15 cellular contexts compared by ENCODE assay signal in genomic region chr3:14473411-14473891, GRCh38.
A peak's percentile ranks its signal among the peaks of the same experiment; 100 is the strongest.
DNase-seq lines count a peak whose midpoint lies in the region; ATAC-seq and TF ChIP-seq lines count a peak whose summit lies in the region.
"Had no signal": no experiment of that assay in that cellular context is flagged by ENCODE, and none has a peak within 500 bp of the region (broad histone marks: within the 10 kb centered on the region; RNA-seq: fewer than 3 reads in every experiment).

No MANE protein-coding gene starts in this region.

- H3K9me3 ChIP-seq in liver (ENCODE audit: control insufficient read depth in 4 of 4, low read length in 3 of 4): no peaks in the 10 kb centered on the region
- H3K9me3 ChIP-seq in right lobe of liver: no peaks in the 10 kb centered on the region
- H3K9me3 ChIP-seq in esophagus squamous epithelium: no peaks in the 10 kb centered on the region
- H3K9me3 ChIP-seq: MG63, prostate gland had no signal

- H3K4me1 Mint-ChIP-seq in osteocyte (ENCODE audit: unreplicated experiment): peaks cover 44% of the 10 kb centered on the region
- H3K4me1 Mint-ChIP-seq: activated CD4-positive, alpha-beta T cell treated with anti-CD3 and anti-CD28 coated beads, Interleukin-2, amount 10 ng/mL, durations not matched to agents 7 days and 5 days had no signal

- ATAC-seq in right lobe of liver: no peak
- no peak for ATAC-seq in GM18517 (IDR thresholded peaks at IDR 0.05; ENCODE audit: unreplicated experiment)
- ATAC-seq in HG03378 (IDR thresholded peaks at IDR 0.05; ENCODE audit: unreplicated experiment): no peak

- WGBS in liver: 89% methylated on average over 7 of the region's 7 CpGs
- WGBS in right lobe of liver (ENCODE audit: insufficient coverage, low coverage, low lambda C conversion rate, missing lambda C conversion rate): 75% methylated on average over 7 of the region's 7 CpGs
- WGBS in esophagus squamous epithelium, 2 donors: 60 to 92% methylated on average over 3 to 6 of the region's 7 CpGs

- no peak overlapping the region for H3K4me3 ChIP-seq in liver (ENCODE audit: low read depth in 1 of 3, low read length in 3 of 3)
- no peak overlapping the region for H3K4me3 ChIP-seq in right lobe of liver
- H3K4me3 ChIP-seq in esophagus squamous epithelium: no peak overlapping the region
- H3K4me3 ChIP-seq: coronary artery, MG63, prostate gland had no signal

- peaks cover 21% of the 10 kb centered on the region for H3K36me3 Mint-ChIP-seq in osteocyte (ENCODE audit: unreplicated experiment)

- H3K27ac Mint-ChIP-seq in osteocyte (ENCODE audit: unreplicated experiment): peak overlapping the region; percentile 77

- no peaks in the 10 kb centered on the region for H3K9me3 Mint-ChIP-seq in osteocyte (ENCODE audit: unreplicated experiment)
- H3K9me3 Mint-ChIP-seq: activated CD4-positive, alpha-beta T cell treated with anti-CD3 and anti-CD28 coated beads, Interleukin-2, amount 10 ng/mL, durations not matched to agents 7 days and 5 days had no signal

- H3K27me3 ChIP-seq in liver (ENCODE audit: control insufficient read depth in 4 of 4, insufficient read depth in 4 of 4, low read length in 3 of 4): no peaks in the 10 kb centered on the region
- H3K27me3 ChIP-seq in right lobe of liver: no peaks in the 10 kb centered on the region
- no peaks in the 10 kb centered on the region for H3K27me3 ChIP-seq in esophagus squamous epithelium
- H3K27me3 ChIP-seq: MG63 had no signal

- H3K27ac ChIP-seq in liver (ENCODE audit: low read depth in 1 of 2, low read length in 2 of 2) (no peak overlapping the region), right lobe of liver (no peak overlapping the region), esophagus squamous epithelium (peak overlapping the region; percentile 21 to 77 (median 57))
- H3K27ac ChIP-seq: prostate gland had no signal

- H3K9ac ChIP-seq in liver (ENCODE audit: low read depth in 1 of 2, low read length in 2 of 2): no peak overlapping the region

- H3K4me1 ChIP-seq in liver (ENCODE audit: control insufficient read depth in 4 of 4, insufficient read depth in 4 of 4, low read length in 3 of 4) (no peaks in the 10 kb centered on the region), right lobe of liver (no peaks in the 10 kb centered on the region), esophagus squamous epithelium (peaks cover 0 to 22% (median 14%) of the 10 kb centered on the region in 3 donors)
- H3K4me1 ChIP-seq: prostate gland had no signal

- TF ChIP-seq RAD21 in liver (IDR thresholded peaks at IDR 0.05): no peak

- H3K36me3 ChIP-seq in liver (ENCODE audit: control insufficient read depth in 4 of 4, insufficient read depth in 3 of 4, low read depth in 1 of 4, low read length in 3 of 4) (no peaks in the 10 kb centered on the region), right lobe of liver (no peaks in the 10 kb centered on the region), esophagus squamous epithelium (peaks cover 0 to 82% (median 0%) of the 10 kb centered on the region in 3 donors)
- H3K36me3 ChIP-seq: MG63 had no signal

- intact Hi-C loops in right lobe of liver (cut with DNase I) (no loop called here), esophagus squamous epithelium (cut with DNase I) (no loop called here)

- H3K4me3 Mint-ChIP-seq in osteocyte (ENCODE audit: unreplicated experiment): no peak overlapping the region
- H3K4me3 Mint-ChIP-seq: activated CD4-positive, alpha-beta T cell treated with anti-CD3 and anti-CD28 coated beads, Interleukin-2, amount 10 ng/mL, durations not matched to agents 7 days and 5 days had no signal

- TF ChIP-seq CTCF in liver (IDR thresholded peaks at IDR 0.05; ENCODE audit: low read depth, low read length, missing input control) (no peak), right lobe of liver (IDR thresholded peaks at IDR 0.05) (no peak), esophagus squamous epithelium (IDR thresholded peaks at IDR 0.05) (no peak), osteocyte (IDR thresholded peaks at IDR 0.05) (no peak)

- no peaks in the 10 kb centered on the region for H3K27me3 Mint-ChIP-seq in osteocyte (ENCODE audit: unreplicated experiment)
- H3K27me3 Mint-ChIP-seq: activated CD4-positive, alpha-beta T cell treated with anti-CD3 and anti-CD28 coated beads, Interleukin-2, amount 10 ng/mL, durations not matched to agents 7 days and 5 days had no signal

- DNase-seq in right lobe of liver (no peak), esophagus squamous epithelium (lab: John Stamatoyannopoulos, UW) (no peak), osteocyte (ENCODE audit: extremely low spot score, unreplicated experiment) (no peak), NCI-H510A treated with DMSO at 0.1 percent for 48 hours (lab: John Stamatoyannopoulos, UW) (no peak)
- no peak for DNase-seq in activated CD4-positive, CD25-positive, alpha-beta regulatory T cell (lab: John Stamatoyannopoulos, UW)
- DNase-seq: activated CD4-positive, alpha-beta T cell treated with anti-CD3 and anti-CD28 coated beads, Interleukin-2, amount 10 ng/mL, durations not matched to agents 7 days and 5 days; aorta; NCI-H2029; stimulated activated CD4-positive, alpha-beta T cell treated with anti-CD3 and anti-CD28 coated beads, Interleukin-1b, Interleukin-23, amount 100 ng/mL, for 48 hours had no signal

- TF ChIP-seq POLR2A in right lobe of liver (IDR thresholded peaks at IDR 0.05) (no peak), esophagus squamous epithelium (IDR thresholded peaks at IDR 0.05) (no peak)

TF ChIP-seq in liver, 16 proteins besides CTCF, POLR2A, EP300 and RAD21:
- no peak for TF ChIP-seq SP1 (IDR thresholded peaks at IDR 0.05)
- TF ChIP-seq NR2F2 (IDR thresholded peaks at IDR 0.05): peak; percentile 2
- TF ChIP-seq, protein P1, sequence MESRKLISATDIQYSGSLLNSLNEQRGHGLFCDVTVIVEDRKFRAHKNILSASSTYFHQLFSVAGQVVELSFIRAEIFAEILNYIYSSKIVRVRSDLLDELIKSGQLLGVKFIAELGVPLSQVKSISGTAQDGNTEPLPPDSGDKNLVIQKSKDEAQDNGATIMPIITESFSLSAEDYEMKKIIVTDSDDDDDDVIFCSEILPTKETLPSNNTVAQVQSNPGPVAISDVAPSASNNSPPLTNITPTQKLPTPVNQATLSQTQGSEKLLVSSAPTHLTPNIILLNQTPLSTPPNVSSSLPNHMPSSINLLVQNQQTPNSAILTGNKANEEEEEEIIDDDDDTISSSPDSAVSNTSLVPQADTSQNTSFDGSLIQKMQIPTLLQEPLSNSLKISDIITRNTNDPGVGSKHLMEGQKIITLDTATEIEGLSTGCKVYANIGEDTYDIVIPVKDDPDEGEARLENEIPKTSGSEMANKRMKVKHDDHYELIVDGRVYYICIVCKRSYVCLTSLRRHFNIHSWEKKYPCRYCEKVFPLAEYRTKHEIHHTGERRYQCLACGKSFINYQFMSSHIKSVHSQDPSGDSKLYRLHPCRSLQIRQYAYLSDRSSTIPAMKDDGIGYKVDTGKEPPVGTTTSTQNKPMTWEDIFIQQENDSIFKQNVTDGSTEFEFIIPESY (IDR thresholded peaks at IDR 0.05): no peak
- TF ChIP-seq, protein P2, sequence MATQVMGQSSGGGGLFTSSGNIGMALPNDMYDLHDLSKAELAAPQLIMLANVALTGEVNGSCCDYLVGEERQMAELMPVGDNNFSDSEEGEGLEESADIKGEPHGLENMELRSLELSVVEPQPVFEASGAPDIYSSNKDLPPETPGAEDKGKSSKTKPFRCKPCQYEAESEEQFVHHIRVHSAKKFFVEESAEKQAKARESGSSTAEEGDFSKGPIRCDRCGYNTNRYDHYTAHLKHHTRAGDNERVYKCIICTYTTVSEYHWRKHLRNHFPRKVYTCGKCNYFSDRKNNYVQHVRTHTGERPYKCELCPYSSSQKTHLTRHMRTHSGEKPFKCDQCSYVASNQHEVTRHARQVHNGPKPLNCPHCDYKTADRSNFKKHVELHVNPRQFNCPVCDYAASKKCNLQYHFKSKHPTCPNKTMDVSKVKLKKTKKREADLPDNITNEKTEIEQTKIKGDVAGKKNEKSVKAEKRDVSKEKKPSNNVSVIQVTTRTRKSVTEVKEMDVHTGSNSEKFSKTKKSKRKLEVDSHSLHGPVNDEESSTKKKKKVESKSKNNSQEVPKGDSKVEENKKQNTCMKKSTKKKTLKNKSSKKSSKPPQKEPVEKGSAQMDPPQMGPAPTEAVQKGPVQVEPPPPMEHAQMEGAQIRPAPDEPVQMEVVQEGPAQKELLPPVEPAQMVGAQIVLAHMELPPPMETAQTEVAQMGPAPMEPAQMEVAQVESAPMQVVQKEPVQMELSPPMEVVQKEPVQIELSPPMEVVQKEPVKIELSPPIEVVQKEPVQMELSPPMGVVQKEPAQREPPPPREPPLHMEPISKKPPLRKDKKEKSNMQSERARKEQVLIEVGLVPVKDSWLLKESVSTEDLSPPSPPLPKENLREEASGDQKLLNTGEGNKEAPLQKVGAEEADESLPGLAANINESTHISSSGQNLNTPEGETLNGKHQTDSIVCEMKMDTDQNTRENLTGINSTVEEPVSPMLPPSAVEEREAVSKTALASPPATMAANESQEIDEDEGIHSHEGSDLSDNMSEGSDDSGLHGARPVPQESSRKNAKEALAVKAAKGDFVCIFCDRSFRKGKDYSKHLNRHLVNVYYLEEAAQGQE (IDR thresholded peaks at IDR 0.05): no peak
- no peak for TF ChIP-seq EGR1 (IDR thresholded peaks at IDR 0.05; ENCODE audit: low read depth in 2 of 2)

Comparison
In these comparisons a context has a peak if more than half of its experiments do, and no peak if none do; other contexts are left out.
1. H3K27ac ChIP-seq: peak in esophagus squamous epithelium (4 of 4); none in liver (0 of 2) and right lobe of liver (0 of 3).